ENCODE assay signal across 1 cellular context in the genomic region with DNA sequence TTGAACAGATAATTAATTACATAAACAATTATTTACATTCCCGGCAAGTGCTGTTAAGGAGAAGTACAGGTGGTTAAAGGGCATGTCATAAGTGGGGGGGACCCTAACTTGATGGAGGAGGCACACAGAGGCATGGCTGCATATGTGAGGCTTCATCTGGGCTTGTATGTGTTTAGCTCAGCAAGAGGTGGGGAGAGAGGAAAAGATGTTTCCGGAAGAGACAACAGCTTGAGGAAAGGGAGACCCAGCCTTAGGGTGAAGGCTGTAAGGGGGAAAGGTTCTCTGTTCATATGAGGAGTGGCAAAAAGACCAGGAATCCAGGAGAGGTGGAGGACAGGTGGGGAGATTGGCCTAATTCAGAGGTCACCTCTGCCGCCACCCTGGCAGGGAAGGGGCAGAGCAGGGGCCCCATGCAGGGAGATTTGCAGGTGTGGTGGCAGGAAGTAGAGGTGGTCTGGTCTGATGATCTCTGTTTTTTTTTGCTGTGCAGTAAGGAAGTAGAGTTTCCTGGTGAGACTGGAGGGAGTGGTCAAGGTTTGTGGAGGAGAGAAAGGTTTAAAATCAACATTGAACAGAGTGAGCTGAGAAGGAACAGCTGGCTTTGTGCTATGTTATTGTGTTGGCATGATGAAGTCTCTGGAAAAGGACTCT.
TF ChIP-seq lines count a peak whose summit lies in the region.

No MANE protein-coding gene starts in this region.

TF ChIP-seq in GM12878, 131 proteins besides CTCF, POLR2A, EP300 and RAD21 (continued from another document):
- TF ChIP-seq NFYA (IDR thresholded peaks at IDR 0.05; ENCODE audit: borderline replicate concordance, low read depth, low read length) (no peak), POLR2AphosphoS2 (IDR thresholded peaks at IDR 0.05; ENCODE audit: low read depth, low read length) (no peak), NR2C2 (IDR thresholded peaks at IDR 0.05; ENCODE audit: borderline replicate concordance, control insufficient read depth, insufficient read length, low read depth) (no peak), CREB1 (IDR thresholded peaks at IDR 0.05; ENCODE audit: low read depth) (no peak), HDAC6 (IDR thresholded peaks at IDR 0.05; ENCODE audit: unreplicated experiment) (no peak), KAT2A (conservative IDR thresholded peaks at IDR 0.05; ENCODE audit: control insufficient read depth, low read depth, low read length) (no peak), TCF3 (IDR thresholded peaks at IDR 0.05; ENCODE audit: borderline replicate concordance, insufficient read depth, low read depth, low read length) (0 out of 2 replicates have a peak, but pooled peaks have one; percentile 70), TCF7 (IDR thresholded peaks at IDR 0.05; ENCODE audit: borderline replicate concordance) (no peak), SPI1 (IDR thresholded peaks at IDR 0.05; ENCODE audit: borderline replicate concordance, insufficient read depth, low read depth, low read length) (peak; percentile 22; the same call in 1 of the 2 replicates), KDM1A (IDR thresholded peaks at IDR 0.05; ENCODE audit: borderline replicate concordance) (no peak), EED (IDR thresholded peaks at IDR 0.05; ENCODE audit: low read depth) (peak; percentile 55; the same call in 1 of the 2 replicates), TCF12 (IDR thresholded peaks at IDR 0.05; ENCODE audit: low read depth, low read length) (peak; percentile 61; the same call in 1 of the 2 replicates), LARP7 (IDR thresholded peaks at IDR 0.05) (no peak), ETV6 (conservative IDR thresholded peaks at IDR 0.05 in 1 of 2, IDR thresholded peaks at IDR 0.05 in 1 of 2; ENCODE audit: borderline replicate concordance in 1 of 2, low read depth in 1 of 2) (peak in 1 of 2 experiments; percentile 83; a peak in 1 of 4 replicates), HDGF (IDR thresholded peaks at IDR 0.05) (no peak)
- TF ChIP-seq, protein P1, sequence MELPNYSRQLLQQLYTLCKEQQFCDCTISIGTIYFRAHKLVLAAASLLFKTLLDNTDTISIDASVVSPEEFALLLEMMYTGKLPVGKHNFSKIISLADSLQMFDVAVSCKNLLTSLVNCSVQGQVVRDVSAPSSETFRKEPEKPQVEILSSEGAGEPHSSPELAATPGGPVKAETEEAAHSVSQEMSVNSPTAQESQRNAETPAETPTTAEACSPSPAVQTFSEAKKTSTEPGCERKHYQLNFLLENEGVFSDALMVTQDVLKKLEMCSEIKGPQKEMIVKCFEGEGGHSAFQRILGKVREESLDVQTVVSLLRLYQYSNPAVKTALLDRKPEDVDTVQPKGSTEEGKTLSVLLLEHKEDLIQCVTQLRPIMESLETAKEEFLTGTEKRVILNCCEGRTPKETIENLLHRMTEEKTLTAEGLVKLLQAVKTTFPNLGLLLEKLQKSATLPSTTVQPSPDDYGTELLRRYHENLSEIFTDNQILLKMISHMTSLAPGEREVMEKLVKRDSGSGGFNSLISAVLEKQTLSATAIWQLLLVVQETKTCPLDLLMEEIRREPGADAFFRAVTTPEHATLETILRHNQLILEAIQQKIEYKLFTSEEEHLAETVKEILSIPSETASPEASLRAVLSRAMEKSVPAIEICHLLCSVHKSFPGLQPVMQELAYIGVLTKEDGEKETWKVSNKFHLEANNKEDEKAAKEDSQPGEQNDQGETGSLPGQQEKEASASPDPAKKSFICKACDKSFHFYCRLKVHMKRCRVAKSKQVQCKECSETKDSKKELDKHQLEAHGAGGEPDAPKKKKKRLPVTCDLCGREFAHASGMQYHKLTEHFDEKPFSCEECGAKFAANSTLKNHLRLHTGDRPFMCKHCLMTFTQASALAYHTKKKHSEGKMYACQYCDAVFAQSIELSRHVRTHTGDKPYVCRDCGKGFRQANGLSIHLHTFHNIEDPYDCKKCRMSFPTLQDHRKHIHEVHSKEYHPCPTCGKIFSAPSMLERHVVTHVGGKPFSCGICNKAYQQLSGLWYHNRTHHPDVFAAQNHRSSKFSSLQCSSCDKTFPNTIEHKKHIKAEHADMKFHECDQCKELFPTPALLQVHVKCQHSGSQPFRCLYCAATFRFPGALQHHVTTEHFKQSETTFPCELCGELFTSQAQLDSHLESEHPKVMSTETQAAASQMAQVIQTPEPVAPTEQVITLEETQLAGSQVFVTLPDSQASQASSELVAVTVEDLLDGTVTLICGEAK (IDR thresholded peaks at IDR 0.05; ENCODE audit: borderline replicate concordance): no peak
- TF ChIP-seq, protein P2, sequence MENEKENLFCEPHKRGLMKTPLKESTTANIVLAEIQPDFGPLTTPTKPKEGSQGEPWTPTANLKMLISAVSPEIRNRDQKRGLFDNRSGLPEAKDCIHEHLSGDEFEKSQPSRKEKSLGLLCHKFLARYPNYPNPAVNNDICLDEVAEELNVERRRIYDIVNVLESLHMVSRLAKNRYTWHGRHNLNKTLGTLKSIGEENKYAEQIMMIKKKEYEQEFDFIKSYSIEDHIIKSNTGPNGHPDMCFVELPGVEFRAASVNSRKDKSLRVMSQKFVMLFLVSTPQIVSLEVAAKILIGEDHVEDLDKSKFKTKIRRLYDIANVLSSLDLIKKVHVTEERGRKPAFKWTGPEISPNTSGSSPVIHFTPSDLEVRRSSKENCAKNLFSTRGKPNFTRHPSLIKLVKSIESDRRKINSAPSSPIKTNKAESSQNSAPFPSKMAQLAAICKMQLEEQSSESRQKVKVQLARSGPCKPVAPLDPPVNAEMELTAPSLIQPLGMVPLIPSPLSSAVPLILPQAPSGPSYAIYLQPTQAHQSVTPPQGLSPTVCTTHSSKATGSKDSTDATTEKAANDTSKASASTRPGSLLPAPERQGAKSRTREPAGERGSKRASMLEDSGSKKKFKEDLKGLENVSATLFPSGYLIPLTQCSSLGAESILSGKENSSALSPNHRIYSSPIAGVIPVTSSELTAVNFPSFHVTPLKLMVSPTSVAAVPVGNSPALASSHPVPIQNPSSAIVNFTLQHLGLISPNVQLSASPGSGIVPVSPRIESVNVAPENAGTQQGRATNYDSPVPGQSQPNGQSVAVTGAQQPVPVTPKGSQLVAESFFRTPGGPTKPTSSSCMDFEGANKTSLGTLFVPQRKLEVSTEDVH (IDR thresholded peaks at IDR 0.05; ENCODE audit: low read depth, partially characterized antibody): no peak
- TF ChIP-seq, protein P3, sequence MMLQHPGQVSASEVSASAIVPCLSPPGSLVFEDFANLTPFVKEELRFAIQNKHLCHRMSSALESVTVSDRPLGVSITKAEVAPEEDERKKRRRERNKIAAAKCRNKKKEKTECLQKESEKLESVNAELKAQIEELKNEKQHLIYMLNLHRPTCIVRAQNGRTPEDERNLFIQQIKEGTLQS (IDR thresholded peaks at IDR 0.05; ENCODE audit: borderline replicate concordance, extremely low read depth, low read depth, low read length): no peak
TF ChIP-seq in GM12878: peak in this region for 9.
